24 cellular contexts compared by ENCODE assay signal in genomic region chr3:65729973-65730372, GRCh38.
DNase-seq lines count a peak whose midpoint lies in the region; ATAC-seq and TF ChIP-seq lines count a peak whose summit lies in the region.
"Had no signal": no experiment of that assay in that cellular context is flagged by ENCODE, and none has a peak within 500 bp of the region (broad histone marks: within the 10 kb centered on the region; RNA-seq: fewer than 3 reads in every experiment).

No MANE protein-coding gene starts in this region.

- H3K4me3 Mint-ChIP-seq in mesothelial cell of epicardium (no peak overlapping the region), type B pancreatic cell (no peak overlapping the region)
- H3K4me3 Mint-ChIP-seq: activated naive CD8-positive, alpha-beta T cell treated with anti-CD3 and anti-CD28 coated beads, Interleukin-2, amount 10 ng/mL, durations not matched to agents 7 days and 5 days; activated T-helper 17 cell treated with anti-CD3 and anti-CD28 coated beads, Interleukin-2, amount 50 U/mL, for 72 hours; dendritic cell treated with granulocyte-macrophage colony-stimulating factor and Interleukin-4, amounts not matched to agents 40 ng/mL and 50 ng/mL, for 4 days; naive thymus-derived CD8-positive, alpha-beta T cell; T-helper 1 cell treated with Interleukin-12 subunit alpha and Interleukin-12 subunit beta and Interleukin-4 antibody, amounts not matched to agents 30 μg/mL and 1 μg/mL, for 36 hours had no signal

- no peaks in the 10 kb centered on the region for H3K36me3 ChIP-seq in heart left ventricle
- no peaks in the 10 kb centered on the region for H3K36me3 ChIP-seq in adrenal gland (replicated peaks in 1 of 2)
- H3K36me3 ChIP-seq in thyroid gland, result no peaks in the 10 kb centered on the region
- H3K36me3 ChIP-seq: breast epithelium, MG63 had no signal

- intact Hi-C loops in heart left ventricle (cut with DNase I) (loop anchor here (5.0 to 10.0 kb wide), 8 partner anchors 55 to 1205 kb away; no protein-coding TSS in a partner anchor), right cardiac atrium (cut with DNase I) (loop anchor here in 3 of 4 donors (5.0 to 10.0 kb wide), 4 partner anchors 288 to 385 kb away; no protein-coding TSS in a partner anchor), adrenal gland (cut with DNase I) (loop anchor here in 1 of 2 donors (10.0 kb wide), 1 partner anchor 295 kb away; no protein-coding TSS in a partner anchor), thyroid gland (cut with DNase I) (loop anchor here (10.0 kb wide), 1 partner anchor 295 kb away; no protein-coding TSS in a partner anchor)

- peak overlapping the region in 7 of 12 donors; percentile 3 to 55 (median 24) for H3K27ac ChIP-seq in heart left ventricle
- no peak overlapping the region for H3K27ac ChIP-seq in right cardiac atrium (ENCODE audit: low read length)
- peak overlapping the region in 3 of 5 donors; percentile 20 to 67 (median 51) for H3K27ac ChIP-seq in adrenal gland
- peak overlapping the region in 1 of 3 donors; percentile 41 for H3K27ac ChIP-seq in thyroid gland
- H3K27ac ChIP-seq: breast epithelium had no signal

- H3K9me3 ChIP-seq in heart left ventricle, result no peaks in the 10 kb centered on the region
- no peaks in the 10 kb centered on the region for H3K9me3 ChIP-seq in right cardiac atrium (ENCODE audit: control insufficient read depth, low read length)
- H3K9me3 ChIP-seq in adrenal gland (replicated peaks in 1 of 3), result no peaks in the 10 kb centered on the region
- H3K9me3 ChIP-seq in thyroid gland, result no peaks in the 10 kb centered on the region
- H3K9me3 ChIP-seq: breast epithelium, MG63 had no signal

- H3K9me3 Mint-ChIP-seq in mesothelial cell of epicardium (no peaks in the 10 kb centered on the region), type B pancreatic cell (peaks cover 4% of the 10 kb centered on the region)
- H3K9me3 Mint-ChIP-seq: activated naive CD8-positive, alpha-beta T cell treated with anti-CD3 and anti-CD28 coated beads, Interleukin-2, amount 10 ng/mL, durations not matched to agents 7 days and 5 days; activated T-helper 17 cell treated with anti-CD3 and anti-CD28 coated beads, Interleukin-2, amount 50 U/mL, for 72 hours; dendritic cell treated with granulocyte-macrophage colony-stimulating factor and Interleukin-4, amounts not matched to agents 40 ng/mL and 50 ng/mL, for 4 days; T-helper 1 cell treated with Interleukin-12 subunit alpha and Interleukin-12 subunit beta and Interleukin-4 antibody, amounts not matched to agents 30 μg/mL and 1 μg/mL, for 36 hours had no signal

- DNase-seq in heart left ventricle (no peak), right cardiac atrium (no peak), adrenal gland (no peak), mesothelial cell of epicardium (ENCODE audit: low spot score in 2 of 2, unreplicated experiment in 2 of 2) (no peak), type B pancreatic cell (ENCODE audit: extremely low spot score, unreplicated experiment) (no peak), NCI-H748 treated with DMSO at 0.1 percent for 48 hours (lab: John Stamatoyannopoulos, UW) (no peak), SIG-M5 (lab: John Stamatoyannopoulos, UW) (no peak), thyroid gland (no peak)
- DNase-seq: 8988T; activated CD4-positive, alpha-beta T cell treated with anti-CD3 and anti-CD28 coated beads, Interleukin-2, amount 50 U/mL, for 1 hour; activated naive CD8-positive, alpha-beta T cell treated with anti-CD3 and anti-CD28 coated beads, Interleukin-2, amount 10 ng/mL, durations not matched to agents 7 days and 5 days; kidney; mammary epithelial cell; naive thymus-derived CD8-positive, alpha-beta T cell; NCI-H146; SHP77 treated with DMSO at 0.1 percent for 48 hours; stimulated activated CD4-positive, alpha-beta T cell treated with anti-CD3 and anti-CD28 coated beads, Interleukin-2, amount 100 ng/mL, for 24 hours; stimulated activated naive CD4-positive, alpha-beta T cell treated with Interleukin-2 at 50 U/mL for 16 hours; trophoblast cell had no signal

- peak overlapping the region; percentile 88 for H3K27ac Mint-ChIP-seq in mesothelial cell of epicardium
- peak overlapping the region; percentile 53 for H3K27ac Mint-ChIP-seq in type B pancreatic cell
- H3K27ac Mint-ChIP-seq: activated naive CD8-positive, alpha-beta T cell treated with anti-CD3 and anti-CD28 coated beads, Interleukin-2, amount 10 ng/mL, durations not matched to agents 7 days and 5 days; activated T-helper 17 cell treated with anti-CD3 and anti-CD28 coated beads, Interleukin-2, amount 50 U/mL, for 72 hours; dendritic cell treated with granulocyte-macrophage colony-stimulating factor and Interleukin-4, amounts not matched to agents 40 ng/mL and 50 ng/mL, for 4 days; naive thymus-derived CD8-positive, alpha-beta T cell; T-helper 1 cell treated with Interleukin-12 subunit alpha and Interleukin-12 subunit beta and Interleukin-4 antibody, amounts not matched to agents 30 μg/mL and 1 μg/mL, for 36 hours had no signal

- ATAC-seq in heart left ventricle (no peak), right cardiac atrium (no peak)
- ATAC-seq: activated T-helper 17 cell treated with anti-CD3 and anti-CD28 coated beads, Interleukin-2, amount 50 U/mL, for 72 hours; naive thymus-derived CD8-positive, alpha-beta T cell had no signal

- no peak for TF ChIP-seq POLR2A in heart left ventricle (IDR thresholded peaks at IDR 0.05)
- TF ChIP-seq POLR2A in adrenal gland (IDR thresholded peaks at IDR 0.05), result no peak
- TF ChIP-seq POLR2A in thyroid gland (IDR thresholded peaks at IDR 0.05), result no peak

- peaks cover 0 to 38% (median 31%) of the 10 kb centered on the region in 12 donors for H3K4me1 ChIP-seq in heart left ventricle
- no peaks in the 10 kb centered on the region for H3K4me1 ChIP-seq in right cardiac atrium (ENCODE audit: control insufficient read depth, insufficient read depth, low read length)
- H3K4me1 ChIP-seq in adrenal gland (replicated peaks in 1 of 2), result peaks cover 6 to 19% of the 10 kb centered on the region in 2 donors
- peaks cover 0 to 13% of the 10 kb centered on the region in 2 donors for H3K4me1 ChIP-seq in thyroid gland
- H3K4me1 ChIP-seq: breast epithelium had no signal

- H3K4me3 ChIP-seq in heart left ventricle (no peak overlapping the region), right cardiac atrium (ENCODE audit: low read length) (no peak overlapping the region), adrenal gland (no peak overlapping the region), thyroid gland (replicated peaks in 1 of 3) (no peak overlapping the region)
- H3K4me3 ChIP-seq: breast epithelium, MG63 had no signal

- H3K27me3 ChIP-seq in heart left ventricle (no peaks in the 10 kb centered on the region), right cardiac atrium (ENCODE audit: control insufficient read depth, insufficient read depth) (no peaks in the 10 kb centered on the region), adrenal gland (no peaks in the 10 kb centered on the region), thyroid gland (no peaks in the 10 kb centered on the region)
- H3K27me3 ChIP-seq: breast epithelium, MG63 had no signal

- H3K27me3 Mint-ChIP-seq in mesothelial cell of epicardium (ENCODE audit: low read depth) (no peaks in the 10 kb centered on the region), type B pancreatic cell (no peaks in the 10 kb centered on the region)
- H3K27me3 Mint-ChIP-seq: activated naive CD8-positive, alpha-beta T cell treated with anti-CD3 and anti-CD28 coated beads, Interleukin-2, amount 10 ng/mL, durations not matched to agents 7 days and 5 days; dendritic cell treated with granulocyte-macrophage colony-stimulating factor and Interleukin-4, amounts not matched to agents 40 ng/mL and 50 ng/mL, for 4 days had no signal

- H3K36me3 Mint-ChIP-seq in mesothelial cell of epicardium, result no peaks in the 10 kb centered on the region
- no peaks in the 10 kb centered on the region for H3K36me3 Mint-ChIP-seq in type B pancreatic cell
- H3K36me3 Mint-ChIP-seq: activated naive CD8-positive, alpha-beta T cell treated with anti-CD3 and anti-CD28 coated beads, Interleukin-2, amount 10 ng/mL, durations not matched to agents 7 days and 5 days; naive thymus-derived CD8-positive, alpha-beta T cell had no signal

- H3K4me1 Mint-ChIP-seq in mesothelial cell of epicardium, result peaks cover 33% of the 10 kb centered on the region
- H3K4me1 Mint-ChIP-seq in type B pancreatic cell (ENCODE audit: unreplicated experiment), result peaks cover 25% of the 10 kb centered on the region
- H3K4me1 Mint-ChIP-seq: activated naive CD8-positive, alpha-beta T cell treated with anti-CD3 and anti-CD28 coated beads, Interleukin-2, amount 10 ng/mL, durations not matched to agents 7 days and 5 days had no signal

- no peak for TF ChIP-seq CTCF in heart left ventricle (IDR thresholded peaks at IDR 0.05)
- TF ChIP-seq CTCF in adrenal gland (IDR thresholded peaks at IDR 0.05), result no peak
- no peak for TF ChIP-seq CTCF in mesothelial cell of epicardium (IDR thresholded peaks at IDR 0.05; ENCODE audit: unreplicated experiment)
- no peak for TF ChIP-seq CTCF in type B pancreatic cell (conservative IDR thresholded peaks at IDR 0.05)
- TF ChIP-seq CTCF in thyroid gland (IDR thresholded peaks at IDR 0.05), result no peak
